2 cellular contexts compared by ENCODE assay signal in the genomic region with DNA sequence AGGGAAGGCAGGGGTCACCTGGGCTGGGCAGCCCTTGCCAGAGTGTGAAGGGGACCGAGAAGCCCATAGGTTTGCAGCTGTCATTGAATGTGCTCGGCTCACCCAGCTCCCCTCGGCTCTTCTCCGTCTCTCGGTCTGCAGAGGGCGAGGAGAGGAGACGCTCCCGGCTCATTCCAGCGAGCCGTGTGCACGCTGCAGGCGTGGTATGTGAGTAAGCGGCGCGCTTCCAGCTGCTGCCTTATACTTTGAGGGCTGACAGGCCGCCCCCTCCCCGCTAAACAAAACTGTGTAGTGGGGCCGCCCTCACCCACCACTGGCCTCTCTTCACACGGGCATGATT.
TF ChIP-seq lines count a peak whose summit lies in the region.

No MANE protein-coding gene starts in this region.

TF ChIP-seq in SK-N-SH, 30 proteins besides CTCF, POLR2A, EP300 and RAD21 (continued from another document):
- TF ChIP-seq, protein P1, sequence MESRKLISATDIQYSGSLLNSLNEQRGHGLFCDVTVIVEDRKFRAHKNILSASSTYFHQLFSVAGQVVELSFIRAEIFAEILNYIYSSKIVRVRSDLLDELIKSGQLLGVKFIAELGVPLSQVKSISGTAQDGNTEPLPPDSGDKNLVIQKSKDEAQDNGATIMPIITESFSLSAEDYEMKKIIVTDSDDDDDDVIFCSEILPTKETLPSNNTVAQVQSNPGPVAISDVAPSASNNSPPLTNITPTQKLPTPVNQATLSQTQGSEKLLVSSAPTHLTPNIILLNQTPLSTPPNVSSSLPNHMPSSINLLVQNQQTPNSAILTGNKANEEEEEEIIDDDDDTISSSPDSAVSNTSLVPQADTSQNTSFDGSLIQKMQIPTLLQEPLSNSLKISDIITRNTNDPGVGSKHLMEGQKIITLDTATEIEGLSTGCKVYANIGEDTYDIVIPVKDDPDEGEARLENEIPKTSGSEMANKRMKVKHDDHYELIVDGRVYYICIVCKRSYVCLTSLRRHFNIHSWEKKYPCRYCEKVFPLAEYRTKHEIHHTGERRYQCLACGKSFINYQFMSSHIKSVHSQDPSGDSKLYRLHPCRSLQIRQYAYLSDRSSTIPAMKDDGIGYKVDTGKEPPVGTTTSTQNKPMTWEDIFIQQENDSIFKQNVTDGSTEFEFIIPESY (IDR thresholded peaks at IDR 0.05; ENCODE audit: borderline replicate concordance, low read depth), result no peak
- TF ChIP-seq, protein P2, sequence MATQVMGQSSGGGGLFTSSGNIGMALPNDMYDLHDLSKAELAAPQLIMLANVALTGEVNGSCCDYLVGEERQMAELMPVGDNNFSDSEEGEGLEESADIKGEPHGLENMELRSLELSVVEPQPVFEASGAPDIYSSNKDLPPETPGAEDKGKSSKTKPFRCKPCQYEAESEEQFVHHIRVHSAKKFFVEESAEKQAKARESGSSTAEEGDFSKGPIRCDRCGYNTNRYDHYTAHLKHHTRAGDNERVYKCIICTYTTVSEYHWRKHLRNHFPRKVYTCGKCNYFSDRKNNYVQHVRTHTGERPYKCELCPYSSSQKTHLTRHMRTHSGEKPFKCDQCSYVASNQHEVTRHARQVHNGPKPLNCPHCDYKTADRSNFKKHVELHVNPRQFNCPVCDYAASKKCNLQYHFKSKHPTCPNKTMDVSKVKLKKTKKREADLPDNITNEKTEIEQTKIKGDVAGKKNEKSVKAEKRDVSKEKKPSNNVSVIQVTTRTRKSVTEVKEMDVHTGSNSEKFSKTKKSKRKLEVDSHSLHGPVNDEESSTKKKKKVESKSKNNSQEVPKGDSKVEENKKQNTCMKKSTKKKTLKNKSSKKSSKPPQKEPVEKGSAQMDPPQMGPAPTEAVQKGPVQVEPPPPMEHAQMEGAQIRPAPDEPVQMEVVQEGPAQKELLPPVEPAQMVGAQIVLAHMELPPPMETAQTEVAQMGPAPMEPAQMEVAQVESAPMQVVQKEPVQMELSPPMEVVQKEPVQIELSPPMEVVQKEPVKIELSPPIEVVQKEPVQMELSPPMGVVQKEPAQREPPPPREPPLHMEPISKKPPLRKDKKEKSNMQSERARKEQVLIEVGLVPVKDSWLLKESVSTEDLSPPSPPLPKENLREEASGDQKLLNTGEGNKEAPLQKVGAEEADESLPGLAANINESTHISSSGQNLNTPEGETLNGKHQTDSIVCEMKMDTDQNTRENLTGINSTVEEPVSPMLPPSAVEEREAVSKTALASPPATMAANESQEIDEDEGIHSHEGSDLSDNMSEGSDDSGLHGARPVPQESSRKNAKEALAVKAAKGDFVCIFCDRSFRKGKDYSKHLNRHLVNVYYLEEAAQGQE (IDR thresholded peaks at IDR 0.05; ENCODE audit: low read depth, low read length), result no peak
- TF ChIP-seq, protein P3, sequence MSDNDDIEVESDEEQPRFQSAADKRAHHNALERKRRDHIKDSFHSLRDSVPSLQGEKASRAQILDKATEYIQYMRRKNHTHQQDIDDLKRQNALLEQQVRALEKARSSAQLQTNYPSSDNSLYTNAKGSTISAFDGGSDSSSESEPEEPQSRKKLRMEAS (IDR thresholded peaks at IDR 0.05; ENCODE audit: low read depth), result no peak
- TF ChIP-seq TCF12 (IDR thresholded peaks at IDR 0.05) (no peak), GABPA (IDR thresholded peaks at IDR 0.05; ENCODE audit: low read depth) (no peak), SIN3A (IDR thresholded peaks at IDR 0.05; ENCODE audit: borderline replicate concordance, low read depth, low read length) (no peak), FOSL2 (IDR thresholded peaks at IDR 0.05; ENCODE audit: borderline replicate concordance, low read depth) (no peak), RFX5 (IDR thresholded peaks at IDR 0.05; ENCODE audit: low read length) (no peak)
- TF ChIP-seq, protein P4, sequence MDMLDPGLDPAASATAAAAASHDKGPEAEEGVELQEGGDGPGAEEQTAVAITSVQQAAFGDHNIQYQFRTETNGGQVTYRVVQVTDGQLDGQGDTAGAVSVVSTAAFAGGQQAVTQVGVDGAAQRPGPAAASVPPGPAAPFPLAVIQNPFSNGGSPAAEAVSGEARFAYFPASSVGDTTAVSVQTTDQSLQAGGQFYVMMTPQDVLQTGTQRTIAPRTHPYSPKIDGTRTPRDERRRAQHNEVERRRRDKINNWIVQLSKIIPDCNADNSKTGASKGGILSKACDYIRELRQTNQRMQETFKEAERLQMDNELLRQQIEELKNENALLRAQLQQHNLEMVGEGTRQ (IDR thresholded peaks at IDR 0.05; ENCODE audit: borderline replicate concordance, low read depth, low read length), result no peak
- TF ChIP-seq, protein P5, sequence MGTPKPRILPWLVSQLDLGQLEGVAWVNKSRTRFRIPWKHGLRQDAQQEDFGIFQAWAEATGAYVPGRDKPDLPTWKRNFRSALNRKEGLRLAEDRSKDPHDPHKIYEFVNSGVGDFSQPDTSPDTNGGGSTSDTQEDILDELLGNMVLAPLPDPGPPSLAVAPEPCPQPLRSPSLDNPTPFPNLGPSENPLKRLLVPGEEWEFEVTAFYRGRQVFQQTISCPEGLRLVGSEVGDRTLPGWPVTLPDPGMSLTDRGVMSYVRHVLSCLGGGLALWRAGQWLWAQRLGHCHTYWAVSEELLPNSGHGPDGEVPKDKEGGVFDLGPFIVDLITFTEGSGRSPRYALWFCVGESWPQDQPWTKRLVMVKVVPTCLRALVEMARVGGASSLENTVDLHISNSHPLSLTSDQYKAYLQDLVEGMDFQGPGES (IDR thresholded peaks at IDR 0.05; ENCODE audit: low read depth, low read length), result no peak

TF ChIP-seq in WTC11, 78 proteins besides CTCF, POLR2A, EP300 and RAD21 (continued from another document):
- TF ChIP-seq, protein P6, sequence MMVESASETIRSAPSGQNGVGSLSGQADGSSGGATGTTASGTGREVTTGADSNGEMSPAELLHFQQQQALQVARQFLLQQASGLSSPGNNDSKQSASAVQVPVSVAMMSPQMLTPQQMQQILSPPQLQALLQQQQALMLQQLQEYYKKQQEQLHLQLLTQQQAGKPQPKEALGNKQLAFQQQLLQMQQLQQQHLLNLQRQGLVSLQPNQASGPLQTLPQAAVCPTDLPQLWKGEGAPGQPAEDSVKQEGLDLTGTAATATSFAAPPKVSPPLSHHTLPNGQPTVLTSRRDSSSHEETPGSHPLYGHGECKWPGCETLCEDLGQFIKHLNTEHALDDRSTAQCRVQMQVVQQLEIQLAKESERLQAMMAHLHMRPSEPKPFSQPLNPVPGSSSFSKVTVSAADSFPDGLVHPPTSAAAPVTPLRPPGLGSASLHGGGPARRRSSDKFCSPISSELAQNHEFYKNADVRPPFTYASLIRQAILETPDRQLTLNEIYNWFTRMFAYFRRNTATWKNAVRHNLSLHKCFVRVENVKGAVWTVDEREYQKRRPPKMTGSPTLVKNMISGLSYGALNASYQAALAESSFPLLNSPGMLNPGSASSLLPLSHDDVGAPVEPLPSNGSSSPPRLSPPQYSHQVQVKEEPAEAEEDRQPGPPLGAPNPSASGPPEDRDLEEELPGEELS (CRISPR knock-in tag; IDR thresholded peaks at IDR 0.05), result no peak
- TF ChIP-seq, protein P4 (CRISPR knock-in tag; IDR thresholded peaks at IDR 0.05), result no peak
